22 cellular contexts compared by ENCODE assay signal in genomic region chr3:123198352-123198751, GRCh38.
"Had no signal": no experiment of that assay in that cellular context is flagged by ENCODE, and none has a peak within 500 bp of the region (broad histone marks: within the 10 kb centered on the region; RNA-seq: fewer than 3 reads in every experiment).

No MANE protein-coding gene starts in this region.

- DNase-seq: Karpas-422, KG1, MM.1S, NCI-H1092, NCI-H1105 treated with DMSO at 0.1 percent for 48 hours, NCI-H1417 treated with DMSO at 0.1 percent for 48 hours, NCI-H146, NCI-H1694 treated with DMSO at 0.1 percent for 48 hours, NCI-H1930, NCI-H2081 treated with DMSO at 0.1 percent for 48 hours, NCI-H2171, NCI-H226, NCI-H446, NCI-H510A, NCI-H524 treated with DMSO at 0.1 percent for 48 hours, NCI-H69, NCI-H774, PC-3, SHP77 treated with DMSO at 0.1 percent for 48 hours, SK-N-SH, SW 1271, T-cell had no signal

- H3K9me3 ChIP-seq: SK-N-SH had no signal
